Comparison of ENCODE assay signal across 8 cellular contexts in the genomic region with DNA sequence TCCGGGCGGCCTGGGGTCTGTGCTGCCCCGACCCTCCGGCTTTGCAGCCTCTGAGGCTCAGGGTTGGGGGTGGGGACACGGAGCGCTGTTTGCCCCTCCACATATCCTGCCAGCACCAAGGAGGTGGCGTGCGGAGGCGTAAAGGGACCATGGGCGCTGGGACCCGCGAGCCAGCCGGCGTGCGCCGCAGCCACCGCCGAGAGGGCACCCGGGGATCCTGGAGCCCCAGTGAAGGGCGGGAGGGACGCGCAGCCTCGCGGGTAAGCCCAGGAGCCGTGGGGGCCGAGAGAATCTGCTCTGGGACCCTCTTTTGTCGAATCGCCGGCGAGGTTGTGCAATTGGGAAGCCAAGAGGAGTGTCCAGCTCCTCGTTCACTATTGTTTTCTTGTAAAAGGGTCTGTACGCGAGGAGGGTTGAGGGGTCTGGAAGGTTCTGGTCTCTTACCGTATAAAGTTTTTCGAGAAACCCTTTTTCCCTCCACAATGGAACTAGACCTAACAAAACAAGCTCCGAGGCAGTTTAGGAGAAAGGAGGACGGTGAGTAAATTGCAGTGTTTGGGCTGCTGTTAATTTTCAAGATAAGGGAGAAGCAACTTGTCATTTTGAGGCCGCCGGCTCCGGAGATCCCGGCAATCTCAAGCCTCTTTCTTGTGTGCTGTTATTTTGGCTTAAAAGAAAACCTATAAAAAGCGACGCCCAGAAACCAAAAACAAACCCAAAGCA. TPM values are rescaled to one million over a fixed set of nuclear protein-coding genes. Genes with fewer than 3 reads are reported as not detected.
DNase-seq lines count a peak whose midpoint lies in the region; ATAC-seq and TF ChIP-seq lines count a peak whose summit lies in the region.

No MANE protein-coding gene starts in this region.

- intact Hi-C loops in activated CD4-positive, alpha-beta memory T cell treated with anti-CD3 and anti-CD28 coated beads for 36 hours (cut with micrococcal nuclease), result loop anchor here (5.0 kb wide), 2 partner anchors 141 to 169 kb away; partner anchors contain the start of genes CPOX and DCBLD2

- ATAC-seq in GM18858 (IDR thresholded peaks at IDR 0.05; ENCODE audit: unreplicated experiment), result peak; percentile 9
- peak; percentile 25 for ATAC-seq in HG03196 (IDR thresholded peaks at IDR 0.05; ENCODE audit: unreplicated experiment)
- ATAC-seq in naive thymus-derived CD8-positive, alpha-beta T cell, result peak in 1 of 2 donors; percentile 51
- no peak for ATAC-seq in HG03571 (IDR thresholded peaks at IDR 0.05; ENCODE audit: unreplicated experiment)

- CTCF ChIA-PET in activated CD4-positive, alpha-beta memory T cell treated with anti-CD3 and anti-CD28 coated beads for 36 hours (lab: Charles Lee), result no interaction called here

- no peaks in the 10 kb centered on the region for H3K9me3 Mint-ChIP-seq in activated CD4-positive, alpha-beta memory T cell treated with anti-CD3 and anti-CD28 coated beads for 36 hours
- H3K9me3 Mint-ChIP-seq in naive thymus-derived CD8-positive, alpha-beta T cell, result peaks cover 0 to 1% (median 0%) of the 10 kb centered on the region in 9 donors

- DNase-seq in AG20443 (ENCODE audit: low spot score) (peak; percentile 47), fibroblast of villous mesenchyme (ENCODE audit: low read depth) (peak; percentile 75), mucosa of gallbladder (ENCODE audit: low spot score) (no peak)
- DNase-seq in activated CD4-positive, alpha-beta memory T cell treated with anti-CD3 and anti-CD28 coated beads for 36 hours, result peak; percentile 22
- peak in 3 of 10 donors; percentile 6 to 16 (median 10) for DNase-seq in naive thymus-derived CD8-positive, alpha-beta T cell

- H3K4me1 Mint-ChIP-seq in activated CD4-positive, alpha-beta memory T cell treated with anti-CD3 and anti-CD28 coated beads for 36 hours (ENCODE audit: low read depth), result peaks cover 15% of the 10 kb centered on the region
- peaks cover 7 to 23% (median 16%) of the 10 kb centered on the region in 4 donors for H3K4me1 Mint-ChIP-seq in naive thymus-derived CD8-positive, alpha-beta T cell

- peaks cover 56% of the 10 kb centered on the region for H3K27me3 Mint-ChIP-seq in activated CD4-positive, alpha-beta memory T cell treated with anti-CD3 and anti-CD28 coated beads for 36 hours
- H3K27me3 Mint-ChIP-seq in naive thymus-derived CD8-positive, alpha-beta T cell, result peaks cover 44 to 75% (median 50%) of the 10 kb centered on the region in 5 donors

- TF ChIP-seq CTCF in fibroblast of villous mesenchyme (IDR thresholded peaks at IDR 0.05; ENCODE audit: insufficient read depth, low read depth, low read length), result no peak

- POLR2A ChIA-PET in activated CD4-positive, alpha-beta memory T cell treated with anti-CD3 and anti-CD28 coated beads for 36 hours (lab: Charles Lee), result no interaction called here
- POLR2A ChIA-PET in naive thymus-derived CD8-positive, alpha-beta T cell (lab: Charles Lee), result no interaction called here

- H3K4me3 ChIP-seq in fibroblast of villous mesenchyme (ENCODE audit: low read depth, low read length), result peak overlapping the region; percentile 68

- H3K36me3 Mint-ChIP-seq in activated CD4-positive, alpha-beta memory T cell treated with anti-CD3 and anti-CD28 coated beads for 36 hours, result no peaks in the 10 kb centered on the region
- H3K36me3 Mint-ChIP-seq in naive thymus-derived CD8-positive, alpha-beta T cell, result no peaks in the 10 kb centered on the region

- no peak overlapping the region for H3K27ac Mint-ChIP-seq in activated CD4-positive, alpha-beta memory T cell treated with anti-CD3 and anti-CD28 coated beads for 36 hours
- H3K27ac Mint-ChIP-seq in naive thymus-derived CD8-positive, alpha-beta T cell, result peak overlapping the region in 4 of 10 donors; percentile 4 to 37 (median 17)

- peak overlapping the region; percentile 51 for H3K4me3 Mint-ChIP-seq in activated CD4-positive, alpha-beta memory T cell treated with anti-CD3 and anti-CD28 coated beads for 36 hours
- peak overlapping the region; percentile 74 to 88 (median 82) for H3K4me3 Mint-ChIP-seq in naive thymus-derived CD8-positive, alpha-beta T cell

RNA-seq across cellular contexts. Expression of gene ST3GAL6, which starts 29.9 kb away (rescaled TPM):
- not detected for total RNA-seq in activated CD4-positive, alpha-beta memory T cell treated with anti-CD3 and anti-CD28 coated beads for 36 hours
- total RNA-seq in fibroblast of villous mesenchyme (3.9 and 5.2 TPM in 2 replicates), mucosa of gallbladder (5.9 TPM)
- not detected for total RNA-seq in naive thymus-derived CD8-positive, alpha-beta T cell
- polyA plus RNA-seq in naive thymus-derived CD8-positive, alpha-beta T cell, result not detected
